Comparison of ENCODE assay signal across 22 cellular contexts in genomic region chr9:105331755-105332154, GRCh38.
DNase-seq lines count a peak whose midpoint lies in the region; ATAC-seq, FAIRE-seq and TF ChIP-seq lines count a peak whose summit lies in the region.
"Had no signal": no experiment of that assay in that cellular context is flagged by ENCODE, and none has a peak within 500 bp of the region (broad histone marks: within the 10 kb centered on the region; RNA-seq: fewer than 3 reads in every experiment).

No MANE protein-coding gene starts in this region.

- H3K9me3 Mint-ChIP-seq in nephron progenitor cell = no peaks in the 10 kb centered on the region
- H3K9me3 Mint-ChIP-seq: CD8-positive, alpha-beta memory T cell; GM23338 had no signal

- H3K79me2 ChIP-seq in MM.1S (ENCODE audit: low read length) (peaks cover 68% of the 10 kb centered on the region), hepatocyte (peaks cover 27% of the 10 kb centered on the region)

- no peak for TF ChIP-seq EP300 in gastroesophageal sphincter (IDR thresholded peaks at IDR 0.05)

- H3K4me3 ChIP-seq in MM.1S (ENCODE audit: low read length) (no peak overlapping the region), hepatocyte (no peak overlapping the region), mucosa of descending colon (no peak overlapping the region), gastroesophageal sphincter (no peak overlapping the region)
- H3K4me3 ChIP-seq: GM23338 had no signal

- H4K20me1 ChIP-seq in MM.1S (ENCODE audit: insufficient read depth, low read length) = no peaks in the 10 kb centered on the region
- no peaks in the 10 kb centered on the region for H4K20me1 ChIP-seq in hepatocyte (ENCODE audit: insufficient read depth, poor library complexity, severe bottlenecking)

- H3K36me3 ChIP-seq in MM.1S (replicated peaks; ENCODE audit: insufficient read depth, low read length) (no peaks in the 10 kb centered on the region; the same call in 1 of the 2 replicates), hepatocyte (replicated peaks; ENCODE audit: insufficient read depth, low read depth) (no peaks in the 10 kb centered on the region), mucosa of descending colon (ENCODE audit: low read depth) (no peaks in the 10 kb centered on the region), gastroesophageal sphincter (peaks cover 5 to 10% of the 10 kb centered on the region in 2 donors)

- H3K27ac Mint-ChIP-seq in nephron progenitor cell = no peak overlapping the region
- H3K27ac Mint-ChIP-seq: CD8-positive, alpha-beta memory T cell; GM23338 had no signal

- TF ChIP-seq CTCF in MM.1S (IDR thresholded peaks at IDR 0.05; ENCODE audit: low read length) (no peak), hepatocyte (IDR thresholded peaks at IDR 0.05; ENCODE audit: poor library complexity) (no peak), mucosa of descending colon (IDR thresholded peaks at IDR 0.05) (no peak), nephron progenitor cell (IDR thresholded peaks at IDR 0.05) (no peak), gastroesophageal sphincter (IDR thresholded peaks at IDR 0.05) (no peak)

- H3K36me3 Mint-ChIP-seq in nephron progenitor cell (ENCODE audit: low read depth) = peaks cover 16% of the 10 kb centered on the region

- H3K9me2 ChIP-seq in MM.1S (replicated peaks; ENCODE audit: insufficient read depth, low read length) = no peaks in the 10 kb centered on the region
- no peaks in the 10 kb centered on the region for H3K9me2 ChIP-seq in hepatocyte (replicated peaks; ENCODE audit: insufficient read depth)
- H3K9me2 ChIP-seq: SK-N-SH had no signal

- no peaks in the 10 kb centered on the region for H3K9me3 ChIP-seq in MM.1S (replicated peaks; ENCODE audit: insufficient read depth, low read length)
- no peaks in the 10 kb centered on the region for H3K9me3 ChIP-seq in hepatocyte (ENCODE audit: low read depth)
- H3K9me3 ChIP-seq in mucosa of descending colon = no peaks in the 10 kb centered on the region
- H3K9me3 ChIP-seq in gastroesophageal sphincter = no peaks in the 10 kb centered on the region
- H3K9me3 ChIP-seq: SK-N-SH had no signal

- no peak overlapping the region for H3K4me3 Mint-ChIP-seq in nephron progenitor cell
- H3K4me3 Mint-ChIP-seq: CD8-positive, alpha-beta memory T cell; GM23338 had no signal

- TF ChIP-seq POLR2A in GM12892 (IDR thresholded peaks at IDR 0.05; ENCODE audit: low read depth, low read length) (no peak), gastroesophageal sphincter (IDR thresholded peaks at IDR 0.05) (no peak)

- H3F3A ChIP-seq in MM.1S (ENCODE audit: insufficient read depth, low read length) = peaks cover 25% of the 10 kb centered on the region

- H3K27me3 Mint-ChIP-seq in nephron progenitor cell (ENCODE audit: low read depth, poor library complexity) = no peaks in the 10 kb centered on the region
- H3K27me3 Mint-ChIP-seq: CD8-positive, alpha-beta memory T cell had no signal

- peak; percentile 61 for ATAC-seq in mucosa of descending colon
- no peak for ATAC-seq in HG02588 (IDR thresholded peaks at IDR 0.05; ENCODE audit: unreplicated experiment)
- no peak for ATAC-seq in gastroesophageal sphincter
- ATAC-seq: GM23338, Panc1 had no signal

- H3K27ac ChIP-seq in MM.1S (ENCODE audit: low read length) (peak overlapping the region; percentile 77; the same call in 1 of the 2 replicates), hepatocyte (peak overlapping the region; percentile 51), gastroesophageal sphincter (no peak overlapping the region)
- H3K27ac ChIP-seq: C4-2B had no signal

- peaks cover 34% of the 10 kb centered on the region for H3K4me1 Mint-ChIP-seq in nephron progenitor cell
- H3K4me1 Mint-ChIP-seq: CD8-positive, alpha-beta memory T cell had no signal

- H3K27me3 ChIP-seq in MM.1S (replicated peaks; ENCODE audit: insufficient read depth, low read length) = no peaks in the 10 kb centered on the region
- H3K27me3 ChIP-seq in hepatocyte = no peaks in the 10 kb centered on the region
- no peaks in the 10 kb centered on the region for H3K27me3 ChIP-seq in gastroesophageal sphincter

- intact Hi-C loops in mucosa of descending colon (cut with DNase I, micrococcal nuclease) = no loop called here

- H2AFZ ChIP-seq in MM.1S (ENCODE audit: low read length) (no peak overlapping the region), hepatocyte (no peak overlapping the region)
- H2AFZ ChIP-seq: GM23338 had no signal

- H3K9ac ChIP-seq in MM.1S (ENCODE audit: low read length) = no peak overlapping the region
- H3K9ac ChIP-seq: SK-N-SH had no signal

- FAIRE-seq in GM12892 (lab: Jason Lieb, UNC) = peak; percentile 42
- FAIRE-seq: HTR-8/SVneo had no signal

- DNase-seq in GM12892 (ENCODE audit: insufficient read length) (no peak), MM.1S (no peak), hepatocyte (ENCODE audit: low spot score) (no peak), mucosa of descending colon (no peak), nephron progenitor cell (no peak), T1000 (lab: John Stamatoyannopoulos, UW) (no peak)
- DNase-seq: CD8-positive, alpha-beta memory T cell; GDM1; Karpas-422; NCI-H1048; NCI-H1436; NCI-H1930; NCI-H2227 treated with DMSO at 0.1 percent for 48 hours; NCI-H510A; SIG-M5; SK-N-SH had no signal

- peaks cover 50% of the 10 kb centered on the region for H3K4me1 ChIP-seq in MM.1S (ENCODE audit: low read length)
- peaks cover 21% of the 10 kb centered on the region for H3K4me1 ChIP-seq in hepatocyte (ENCODE audit: insufficient read depth)
- peaks cover 27% of the 10 kb centered on the region for H3K4me1 ChIP-seq in mucosa of descending colon (ENCODE audit: low read depth)
- H3K4me1 ChIP-seq in gastroesophageal sphincter = peaks cover 0 to 14% (median 0%) of the 10 kb centered on the region in 3 donors

- WGBS in hepatocyte (ENCODE audit: low lambda C conversion rate, missing lambda C conversion rate) = no CpG with 5 or more reads among the region's 1 CpG
- WGBS in gastroesophageal sphincter (ENCODE audit: low coverage in 1 of 2), 2 donors = no CpG with 5 or more reads among the region's 1 CpG

- peak overlapping the region; percentile 76 for H3K4me2 ChIP-seq in MM.1S (ENCODE audit: low read depth, low read length)
- H3K4me2 ChIP-seq in hepatocyte = no peak overlapping the region
- H3K4me2 ChIP-seq: GM23338, SK-N-SH had no signal

Comparison
In these comparisons a context has a peak if more than half of its experiments do, and no peak if none do; other contexts are left out.
1. H3K27ac ChIP-seq: peak in MM.1S (single experiment) and hepatocyte (single experiment); none in gastroesophageal sphincter (0 of 4).